1 cellular context compared by ENCODE assay signal in the genomic region with DNA sequence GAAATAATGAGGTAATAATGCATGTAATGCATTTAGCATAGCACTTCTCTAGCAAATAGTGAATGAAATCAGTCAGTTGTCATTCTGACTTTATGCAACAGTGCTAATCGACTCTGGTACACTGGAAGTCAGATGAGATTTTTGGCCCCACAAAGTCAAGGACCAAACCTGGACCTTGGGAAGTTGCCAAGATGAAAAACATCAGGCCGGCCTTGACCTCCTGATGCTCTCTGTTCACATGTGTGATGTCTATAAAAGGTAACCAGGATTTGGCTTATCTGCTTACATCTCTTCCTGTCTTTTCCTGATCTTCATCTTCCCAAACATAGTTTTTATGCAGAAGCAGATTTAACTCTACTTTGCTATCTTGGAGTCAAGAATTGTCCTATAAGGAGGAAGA.
TF ChIP-seq lines count a peak whose summit lies in the region.

No MANE protein-coding gene starts in this region.

TF ChIP-seq in HepG2, 621 proteins besides CTCF, POLR2A, EP300 and RAD21 (continued from another document and continues in another):
- TF ChIP-seq RXRB (CRISPR knock-in tag; IDR thresholded peaks at IDR 0.05; ENCODE audit: borderline replicate concordance) (peak; percentile 88), CHD4 (IDR thresholded peaks at IDR 0.05; ENCODE audit: borderline replicate concordance, low read length) (no peak), ZNF260 (CRISPR knock-in tag; IDR thresholded peaks at IDR 0.05; ENCODE audit: borderline replicate concordance, low read depth) (no peak), SOX13 (IDR thresholded peaks at IDR 0.05) (no peak), SOX13 (CRISPR knock-in tag; conservative IDR thresholded peaks at IDR 0.05 in 1 of 2, IDR thresholded peaks at IDR 0.05 in 1 of 2) (peak in 1 of 2 experiments; percentile 24; a peak in 1 of 4 replicates), HHEX (CRISPR knock-in tag; IDR thresholded peaks at IDR 0.05) (no peak), ZNF354B (CRISPR knock-in tag; IDR thresholded peaks at IDR 0.05) (no peak), CEBPG (CRISPR knock-in tag; IDR thresholded peaks at IDR 0.05) (no peak), GZF1 (CRISPR knock-in tag; IDR thresholded peaks at IDR 0.05) (0 out of 2 replicates have a peak, but pooled peaks have one; percentile 23), MTF1 (CRISPR knock-in tag; IDR thresholded peaks at IDR 0.05) (no peak), ZFP62 (CRISPR knock-in tag; IDR thresholded peaks at IDR 0.05) (no peak), HMG20A (CRISPR knock-in tag; IDR thresholded peaks at IDR 0.05; ENCODE audit: borderline replicate concordance) (no peak), CHCHD3 (CRISPR knock-in tag; IDR thresholded peaks at IDR 0.05) (no peak), ZNF776 (CRISPR knock-in tag; IDR thresholded peaks at IDR 0.05) (no peak), ZNF781 (CRISPR knock-in tag; IDR thresholded peaks at IDR 0.05; ENCODE audit: borderline replicate concordance, not compliant biosample characterization) (no peak), ZKSCAN8 (CRISPR knock-in tag; IDR thresholded peaks at IDR 0.05; ENCODE audit: borderline replicate concordance) (no peak), HOXA9 (CRISPR knock-in tag; IDR thresholded peaks at IDR 0.05; ENCODE audit: borderline replicate concordance) (no peak), IRF2 (CRISPR knock-in tag; IDR thresholded peaks at IDR 0.05) (peak; percentile 12; the same call in 1 of the 2 replicates), ZNF510 (CRISPR knock-in tag; IDR thresholded peaks at IDR 0.05; ENCODE audit: low read depth) (no peak), PITX1 (CRISPR knock-in tag; IDR thresholded peaks at IDR 0.05) (peak; percentile 42; the same call in 1 of the 2 replicates), ZNF34 (CRISPR knock-in tag; IDR thresholded peaks at IDR 0.05; ENCODE audit: borderline replicate concordance) (no peak), ZNF329 (CRISPR knock-in tag; IDR thresholded peaks at IDR 0.05; ENCODE audit: low read depth) (no peak), KLF6 (CRISPR knock-in tag; IDR thresholded peaks at IDR 0.05) (no peak), SKI (IDR thresholded peaks at IDR 0.05; ENCODE audit: partially characterized antibody) (peak; percentile 48), ZNF670 (CRISPR knock-in tag; IDR thresholded peaks at IDR 0.05; ENCODE audit: borderline replicate concordance) (no peak), MATR3 (CRISPR knock-in tag; IDR thresholded peaks at IDR 0.05) (no peak), NFIB (CRISPR knock-in tag; IDR thresholded peaks at IDR 0.05; ENCODE audit: borderline replicate concordance) (no peak), ZNF577 (CRISPR knock-in tag; IDR thresholded peaks at IDR 0.05; ENCODE audit: borderline replicate concordance, low read depth) (no peak), ZFP90 (CRISPR knock-in tag; IDR thresholded peaks at IDR 0.05; ENCODE audit: borderline replicate concordance) (no peak)
- TF ChIP-seq, protein P1, sequence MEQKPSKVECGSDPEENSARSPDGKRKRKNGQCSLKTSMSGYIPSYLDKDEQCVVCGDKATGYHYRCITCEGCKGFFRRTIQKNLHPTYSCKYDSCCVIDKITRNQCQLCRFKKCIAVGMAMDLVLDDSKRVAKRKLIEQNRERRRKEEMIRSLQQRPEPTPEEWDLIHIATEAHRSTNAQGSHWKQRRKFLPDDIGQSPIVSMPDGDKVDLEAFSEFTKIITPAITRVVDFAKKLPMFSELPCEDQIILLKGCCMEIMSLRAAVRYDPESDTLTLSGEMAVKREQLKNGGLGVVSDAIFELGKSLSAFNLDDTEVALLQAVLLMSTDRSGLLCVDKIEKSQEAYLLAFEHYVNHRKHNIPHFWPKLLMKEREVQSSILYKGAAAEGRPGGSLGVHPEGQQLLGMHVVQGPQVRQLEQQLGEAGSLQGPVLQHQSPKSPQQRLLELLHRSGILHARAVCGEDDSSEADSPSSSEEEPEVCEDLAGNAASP (CRISPR knock-in tag; IDR thresholded peaks at IDR 0.05; ENCODE audit: borderline replicate concordance) = peak; percentile 52; the same call in 1 of the 2 replicates
- TF ChIP-seq, protein P2, sequence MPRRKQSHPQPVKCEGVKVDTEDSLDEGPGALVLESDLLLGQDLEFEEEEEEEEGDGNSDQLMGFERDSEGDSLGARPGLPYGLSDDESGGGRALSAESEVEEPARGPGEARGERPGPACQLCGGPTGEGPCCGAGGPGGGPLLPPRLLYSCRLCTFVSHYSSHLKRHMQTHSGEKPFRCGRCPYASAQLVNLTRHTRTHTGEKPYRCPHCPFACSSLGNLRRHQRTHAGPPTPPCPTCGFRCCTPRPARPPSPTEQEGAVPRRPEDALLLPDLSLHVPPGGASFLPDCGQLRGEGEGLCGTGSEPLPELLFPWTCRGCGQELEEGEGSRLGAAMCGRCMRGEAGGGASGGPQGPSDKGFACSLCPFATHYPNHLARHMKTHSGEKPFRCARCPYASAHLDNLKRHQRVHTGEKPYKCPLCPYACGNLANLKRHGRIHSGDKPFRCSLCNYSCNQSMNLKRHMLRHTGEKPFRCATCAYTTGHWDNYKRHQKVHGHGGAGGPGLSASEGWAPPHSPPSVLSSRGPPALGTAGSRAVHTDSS (CRISPR knock-in tag; conservative IDR thresholded peaks at IDR 0.05) = no peak
- TF ChIP-seq, protein P3, sequence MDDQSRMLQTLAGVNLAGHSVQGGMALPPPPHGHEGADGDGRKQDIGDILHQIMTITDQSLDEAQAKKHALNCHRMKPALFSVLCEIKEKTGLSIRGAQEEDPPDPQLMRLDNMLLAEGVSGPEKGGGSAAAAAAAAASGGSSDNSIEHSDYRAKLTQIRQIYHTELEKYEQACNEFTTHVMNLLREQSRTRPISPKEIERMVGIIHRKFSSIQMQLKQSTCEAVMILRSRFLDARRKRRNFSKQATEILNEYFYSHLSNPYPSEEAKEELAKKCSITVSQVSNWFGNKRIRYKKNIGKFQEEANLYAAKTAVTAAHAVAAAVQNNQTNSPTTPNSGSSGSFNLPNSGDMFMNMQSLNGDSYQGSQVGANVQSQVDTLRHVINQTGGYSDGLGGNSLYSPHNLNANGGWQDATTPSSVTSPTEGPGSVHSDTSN (CRISPR knock-in tag; IDR thresholded peaks at IDR 0.05; ENCODE audit: borderline replicate concordance) = no peak
- TF ChIP-seq, protein P4, sequence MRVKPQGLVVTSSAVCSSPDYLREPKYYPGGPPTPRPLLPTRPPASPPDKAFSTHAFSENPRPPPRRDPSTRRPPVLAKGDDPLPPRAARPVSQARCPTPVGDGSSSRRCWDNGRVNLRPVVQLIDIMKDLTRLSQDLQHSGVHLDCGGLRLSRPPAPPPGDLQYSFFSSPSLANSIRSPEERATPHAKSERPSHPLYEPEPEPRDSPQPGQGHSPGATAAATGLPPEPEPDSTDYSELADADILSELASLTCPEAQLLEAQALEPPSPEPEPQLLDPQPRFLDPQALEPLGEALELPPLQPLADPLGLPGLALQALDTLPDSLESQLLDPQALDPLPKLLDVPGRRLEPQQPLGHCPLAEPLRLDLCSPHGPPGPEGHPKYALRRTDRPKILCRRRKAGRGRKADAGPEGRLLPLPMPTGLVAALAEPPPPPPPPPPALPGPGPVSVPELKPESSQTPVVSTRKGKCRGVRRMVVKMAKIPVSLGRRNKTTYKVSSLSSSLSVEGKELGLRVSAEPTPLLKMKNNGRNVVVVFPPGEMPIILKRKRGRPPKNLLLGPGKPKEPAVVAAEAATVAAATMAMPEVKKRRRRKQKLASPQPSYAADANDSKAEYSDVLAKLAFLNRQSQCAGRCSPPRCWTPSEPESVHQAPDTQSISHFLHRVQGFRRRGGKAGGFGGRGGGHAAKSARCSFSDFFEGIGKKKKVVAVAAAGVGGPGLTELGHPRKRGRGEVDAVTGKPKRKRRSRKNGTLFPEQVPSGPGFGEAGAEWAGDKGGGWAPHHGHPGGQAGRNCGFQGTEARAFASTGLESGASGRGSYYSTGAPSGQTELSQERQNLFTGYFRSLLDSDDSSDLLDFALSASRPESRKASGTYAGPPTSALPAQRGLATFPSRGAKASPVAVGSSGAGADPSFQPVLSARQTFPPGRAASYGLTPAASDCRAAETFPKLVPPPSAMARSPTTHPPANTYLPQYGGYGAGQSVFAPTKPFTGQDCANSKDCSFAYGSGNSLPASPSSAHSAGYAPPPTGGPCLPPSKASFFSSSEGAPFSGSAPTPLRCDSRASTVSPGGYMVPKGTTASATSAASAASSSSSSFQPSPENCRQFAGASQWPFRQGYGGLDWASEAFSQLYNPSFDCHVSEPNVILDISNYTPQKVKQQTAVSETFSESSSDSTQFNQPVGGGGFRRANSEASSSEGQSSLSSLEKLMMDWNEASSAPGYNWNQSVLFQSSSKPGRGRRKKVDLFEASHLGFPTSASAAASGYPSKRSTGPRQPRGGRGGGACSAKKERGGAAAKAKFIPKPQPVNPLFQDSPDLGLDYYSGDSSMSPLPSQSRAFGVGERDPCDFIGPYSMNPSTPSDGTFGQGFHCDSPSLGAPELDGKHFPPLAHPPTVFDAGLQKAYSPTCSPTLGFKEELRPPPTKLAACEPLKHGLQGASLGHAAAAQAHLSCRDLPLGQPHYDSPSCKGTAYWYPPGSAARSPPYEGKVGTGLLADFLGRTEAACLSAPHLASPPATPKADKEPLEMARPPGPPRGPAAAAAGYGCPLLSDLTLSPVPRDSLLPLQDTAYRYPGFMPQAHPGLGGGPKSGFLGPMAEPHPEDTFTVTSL (CRISPR knock-in tag; IDR thresholded peaks at IDR 0.05; ENCODE audit: borderline replicate concordance) = no peak
- TF ChIP-seq, protein P5, sequence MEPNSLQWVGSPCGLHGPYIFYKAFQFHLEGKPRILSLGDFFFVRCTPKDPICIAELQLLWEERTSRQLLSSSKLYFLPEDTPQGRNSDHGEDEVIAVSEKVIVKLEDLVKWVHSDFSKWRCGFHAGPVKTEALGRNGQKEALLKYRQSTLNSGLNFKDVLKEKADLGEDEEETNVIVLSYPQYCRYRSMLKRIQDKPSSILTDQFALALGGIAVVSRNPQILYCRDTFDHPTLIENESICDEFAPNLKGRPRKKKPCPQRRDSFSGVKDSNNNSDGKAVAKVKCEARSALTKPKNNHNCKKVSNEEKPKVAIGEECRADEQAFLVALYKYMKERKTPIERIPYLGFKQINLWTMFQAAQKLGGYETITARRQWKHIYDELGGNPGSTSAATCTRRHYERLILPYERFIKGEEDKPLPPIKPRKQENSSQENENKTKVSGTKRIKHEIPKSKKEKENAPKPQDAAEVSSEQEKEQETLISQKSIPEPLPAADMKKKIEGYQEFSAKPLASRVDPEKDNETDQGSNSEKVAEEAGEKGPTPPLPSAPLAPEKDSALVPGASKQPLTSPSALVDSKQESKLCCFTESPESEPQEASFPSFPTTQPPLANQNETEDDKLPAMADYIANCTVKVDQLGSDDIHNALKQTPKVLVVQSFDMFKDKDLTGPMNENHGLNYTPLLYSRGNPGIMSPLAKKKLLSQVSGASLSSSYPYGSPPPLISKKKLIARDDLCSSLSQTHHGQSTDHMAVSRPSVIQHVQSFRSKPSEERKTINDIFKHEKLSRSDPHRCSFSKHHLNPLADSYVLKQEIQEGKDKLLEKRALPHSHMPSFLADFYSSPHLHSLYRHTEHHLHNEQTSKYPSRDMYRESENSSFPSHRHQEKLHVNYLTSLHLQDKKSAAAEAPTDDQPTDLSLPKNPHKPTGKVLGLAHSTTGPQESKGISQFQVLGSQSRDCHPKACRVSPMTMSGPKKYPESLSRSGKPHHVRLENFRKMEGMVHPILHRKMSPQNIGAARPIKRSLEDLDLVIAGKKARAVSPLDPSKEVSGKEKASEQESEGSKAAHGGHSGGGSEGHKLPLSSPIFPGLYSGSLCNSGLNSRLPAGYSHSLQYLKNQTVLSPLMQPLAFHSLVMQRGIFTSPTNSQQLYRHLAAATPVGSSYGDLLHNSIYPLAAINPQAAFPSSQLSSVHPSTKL (CRISPR knock-in tag; IDR thresholded peaks at IDR 0.05) = peak; percentile 75
- TF ChIP-seq, protein P6, sequence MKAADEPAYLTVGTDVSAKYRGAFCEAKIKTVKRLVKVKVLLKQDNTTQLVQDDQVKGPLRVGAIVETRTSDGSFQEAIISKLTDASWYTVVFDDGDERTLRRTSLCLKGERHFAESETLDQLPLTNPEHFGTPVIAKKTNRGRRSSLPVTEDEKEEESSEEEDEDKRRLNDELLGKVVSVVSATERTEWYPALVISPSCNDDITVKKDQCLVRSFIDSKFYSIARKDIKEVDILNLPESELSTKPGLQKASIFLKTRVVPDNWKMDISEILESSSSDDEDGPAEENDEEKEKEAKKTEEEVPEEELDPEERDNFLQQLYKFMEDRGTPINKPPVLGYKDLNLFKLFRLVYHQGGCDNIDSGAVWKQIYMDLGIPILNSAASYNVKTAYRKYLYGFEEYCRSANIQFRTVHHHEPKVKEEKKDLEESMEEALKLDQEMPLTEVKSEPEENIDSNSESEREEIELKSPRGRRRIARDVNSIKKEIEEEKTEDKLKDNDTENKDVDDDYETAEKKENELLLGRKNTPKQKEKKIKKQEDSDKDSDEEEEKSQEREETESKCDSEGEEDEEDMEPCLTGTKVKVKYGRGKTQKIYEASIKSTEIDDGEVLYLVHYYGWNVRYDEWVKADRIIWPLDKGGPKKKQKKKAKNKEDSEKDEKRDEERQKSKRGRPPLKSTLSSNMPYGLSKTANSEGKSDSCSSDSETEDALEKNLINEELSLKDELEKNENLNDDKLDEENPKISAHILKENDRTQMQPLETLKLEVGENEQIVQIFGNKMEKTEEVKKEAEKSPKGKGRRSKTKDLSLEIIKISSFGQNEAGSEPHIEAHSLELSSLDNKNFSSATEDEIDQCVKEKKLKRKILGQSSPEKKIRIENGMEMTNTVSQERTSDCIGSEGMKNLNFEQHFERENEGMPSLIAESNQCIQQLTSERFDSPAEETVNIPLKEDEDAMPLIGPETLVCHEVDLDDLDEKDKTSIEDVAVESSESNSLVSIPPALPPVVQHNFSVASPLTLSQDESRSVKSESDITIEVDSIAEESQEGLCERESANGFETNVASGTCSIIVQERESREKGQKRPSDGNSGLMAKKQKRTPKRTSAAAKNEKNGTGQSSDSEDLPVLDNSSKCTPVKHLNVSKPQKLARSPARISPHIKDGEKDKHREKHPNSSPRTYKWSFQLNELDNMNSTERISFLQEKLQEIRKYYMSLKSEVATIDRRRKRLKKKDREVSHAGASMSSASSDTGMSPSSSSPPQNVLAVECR (CRISPR knock-in tag; IDR thresholded peaks at IDR 0.05; ENCODE audit: borderline replicate concordance) = no peak
- TF ChIP-seq, protein P7, sequence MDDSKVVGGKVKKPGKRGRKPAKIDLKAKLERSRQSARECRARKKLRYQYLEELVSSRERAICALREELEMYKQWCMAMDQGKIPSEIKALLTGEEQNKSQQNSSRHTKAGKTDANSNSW (CRISPR knock-in tag; IDR thresholded peaks at IDR 0.05; ENCODE audit: borderline replicate concordance) = no peak
- TF ChIP-seq, protein P8, sequence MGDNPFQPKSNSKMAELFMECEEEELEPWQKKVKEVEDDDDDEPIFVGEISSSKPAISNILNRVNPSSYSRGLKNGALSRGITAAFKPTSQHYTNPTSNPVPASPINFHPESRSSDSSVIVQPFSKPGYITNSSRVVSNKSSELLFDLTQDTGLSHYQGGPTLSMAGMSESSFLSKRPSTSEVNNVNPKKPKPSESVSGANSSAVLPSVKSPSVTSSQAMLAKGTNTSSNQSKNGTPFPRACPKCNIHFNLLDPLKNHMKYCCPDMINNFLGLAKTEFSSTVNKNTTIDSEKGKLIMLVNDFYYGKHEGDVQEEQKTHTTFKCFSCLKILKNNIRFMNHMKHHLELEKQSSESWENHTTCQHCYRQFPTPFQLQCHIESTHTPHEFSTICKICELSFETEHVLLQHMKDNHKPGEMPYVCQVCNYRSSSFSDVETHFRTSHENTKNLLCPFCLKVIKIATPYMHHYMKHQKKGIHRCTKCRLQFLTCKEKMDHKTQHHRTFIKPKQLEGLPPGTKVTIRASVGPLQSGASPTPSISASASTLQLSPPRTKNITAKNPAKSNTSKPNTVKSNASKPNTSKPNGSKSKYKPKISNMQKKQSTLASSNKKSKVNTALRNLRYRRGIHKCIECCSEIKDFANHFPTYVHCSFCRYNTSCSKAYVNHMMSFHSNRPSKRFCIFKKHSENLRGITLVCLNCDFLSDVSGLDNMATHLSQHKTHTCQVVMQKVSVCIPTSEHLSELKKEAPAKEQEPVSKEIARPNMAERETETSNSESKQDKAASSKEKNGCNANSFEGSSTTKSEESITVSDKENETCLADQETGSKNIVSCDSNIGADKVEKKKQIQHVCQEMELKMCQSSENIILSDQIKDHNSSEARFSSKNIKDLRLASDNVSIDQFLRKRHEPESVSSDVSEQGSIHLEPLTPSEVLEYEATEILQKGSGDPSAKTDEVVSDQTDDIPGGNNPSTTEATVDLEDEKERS (CRISPR knock-in tag; IDR thresholded peaks at IDR 0.05) = 0 out of 2 replicates have a peak, but pooled peaks have one; percentile 24
